ENCODE assay signal across 11 cellular contexts in the genomic region with DNA sequence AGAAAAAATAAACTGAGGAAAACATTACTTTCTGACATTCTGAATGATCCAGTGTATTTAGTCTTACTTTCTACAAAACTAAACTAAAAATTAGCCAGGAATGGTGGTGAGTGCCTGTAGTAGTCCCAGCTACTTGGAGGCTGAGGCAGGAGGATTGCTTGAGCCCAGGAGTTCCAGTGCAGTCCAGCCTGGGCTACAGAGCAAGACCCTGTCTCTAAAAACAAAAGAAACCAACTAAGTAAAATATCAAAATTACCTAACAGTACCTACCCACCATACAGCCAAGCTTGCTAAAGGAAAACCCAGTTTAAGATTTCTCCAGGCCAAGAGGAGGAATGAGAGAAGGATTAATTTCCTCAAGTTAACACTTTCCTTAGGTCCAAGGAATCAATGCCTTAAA. TPM values are rescaled to one million over a fixed set of nuclear protein-coding genes. Genes with fewer than 3 reads are reported as not detected.
DNase-seq lines count a peak whose midpoint lies in the region; ATAC-seq and TF ChIP-seq lines count a peak whose summit lies in the region.
"Had no signal": no experiment of that assay in that cellular context is flagged by ENCODE, and none has a peak within 500 bp of the region (broad histone marks: within the 10 kb centered on the region; RNA-seq: fewer than 3 reads in every experiment).

No MANE protein-coding gene starts in this region.

- H3K9me3 ChIP-seq in OCI-LY7 (ENCODE audit: low read length) (no peaks in the 10 kb centered on the region), endodermal cell (ENCODE audit: control insufficient read depth, low read length) (no peaks in the 10 kb centered on the region), right cardiac atrium (ENCODE audit: control insufficient read depth, low read length) (no peaks in the 10 kb centered on the region), body of pancreas (no peaks in the 10 kb centered on the region)
- H3K9me3 ChIP-seq: spleen had no signal

- peak overlapping the region; percentile 83 for H3K4me3 ChIP-seq in OCI-LY7 (ENCODE audit: low read depth, low read length, poor library complexity, severe bottlenecking)
- peak overlapping the region; percentile 88 for H3K4me3 ChIP-seq in endodermal cell (ENCODE audit: low read length)
- no peak overlapping the region for H3K4me3 ChIP-seq in right cardiac atrium (ENCODE audit: low read length)
- no peak overlapping the region for H3K4me3 ChIP-seq in body of pancreas

- H3K27ac ChIP-seq in OCI-LY7 (ENCODE audit: low read depth, low read length, poor library complexity, severe bottlenecking) = no peak overlapping the region
- no peak overlapping the region for H3K27ac ChIP-seq in endodermal cell (ENCODE audit: low read depth, low read length)
- no peak overlapping the region for H3K27ac ChIP-seq in right cardiac atrium (ENCODE audit: low read length)
- no peak overlapping the region for H3K27ac ChIP-seq in body of pancreas
- H3K27ac ChIP-seq: spleen had no signal

- H3K9me2 ChIP-seq in OCI-LY7 (ENCODE audit: insufficient read depth, low read length) = no peaks in the 10 kb centered on the region

- H4K20me1 ChIP-seq in OCI-LY7 (ENCODE audit: insufficient read depth, low read length) = peaks cover 50% of the 10 kb centered on the region

- peaks cover 55% of the 10 kb centered on the region for H3K4me1 Mint-ChIP-seq in activated T-cell treated with anti-CD3 and anti-CD28 coated beads, Interleukin-2, amount 50 U/mL, for 72 hours (ENCODE audit: low read depth)
- peaks cover 28% of the 10 kb centered on the region for H3K4me1 Mint-ChIP-seq in endodermal cell
- peaks cover 25% of the 10 kb centered on the region for H3K4me1 Mint-ChIP-seq in stimulated activated memory B cell treated with anti-CD40 and anti-IgM and Interleukin-4, amounts not matched to agents 10 μg/mL and 1 μg/mL and 100 μg/mL, for 72 hours

- H3K9ac ChIP-seq in endodermal cell (ENCODE audit: extremely low read depth, low read length, poor library complexity, severe bottlenecking) = no peak overlapping the region

- no peaks in the 10 kb centered on the region for H3K9me3 Mint-ChIP-seq in activated T-cell treated with anti-CD3 and anti-CD28 coated beads, Interleukin-2, amount 50 U/mL, for 72 hours
- no peaks in the 10 kb centered on the region for H3K9me3 Mint-ChIP-seq in endodermal cell
- H3K9me3 Mint-ChIP-seq in stimulated activated memory B cell treated with anti-CD40 and anti-IgM and Interleukin-4, amounts not matched to agents 10 μg/mL and 1 μg/mL and 100 μg/mL, for 72 hours = no peaks in the 10 kb centered on the region

- peak overlapping the region; percentile 96 to 100 for H3K4me3 Mint-ChIP-seq in activated T-cell treated with anti-CD3 and anti-CD28 coated beads, Interleukin-2, amount 50 U/mL, for 72 hours
- H3K4me3 Mint-ChIP-seq in endodermal cell = peak overlapping the region; percentile 97
- H3K4me3 Mint-ChIP-seq in stimulated activated memory B cell treated with anti-CD40 and anti-IgM and Interleukin-4, amounts not matched to agents 10 μg/mL and 1 μg/mL and 100 μg/mL, for 72 hours = no peak overlapping the region

- no peak for DNase-seq in activated T-cell treated with anti-CD3 and anti-CD28 coated beads, Interleukin-2, amount 50 U/mL, for 72 hours
- DNase-seq in activated T-cell treated with anti-CD3 and anti-CD28 coated beads for 4 hours (no peak), OCI-LY7 (ENCODE audit: low spot score) (no peak), endodermal cell (no peak), islet precursor cell (no peak), right cardiac atrium (no peak), body of pancreas (no peak)
- DNase-seq: NCI-H2081 treated with DMSO at 0.1 percent for 48 hours, Right ventricle myocardium superior, spleen had no signal

- ATAC-seq in activated T-cell treated with anti-CD3 and anti-CD28 coated beads, Interleukin-2, amount 50 U/mL, for 72 hours (replicated peaks in 1 of 2) = no peak
- ATAC-seq in stimulated activated memory B cell treated with anti-CD40 and anti-IgM and Interleukin-4, amounts not matched to agents 10 μg/mL and 1 μg/mL and 100 μg/mL, for 72 hours = no peak
- ATAC-seq in right cardiac atrium = no peak
- ATAC-seq in body of pancreas = no peak

- H3K36me3 Mint-ChIP-seq in activated T-cell treated with anti-CD3 and anti-CD28 coated beads, Interleukin-2, amount 50 U/mL, for 72 hours (ENCODE audit: insufficient read depth in 2 of 2) = peaks cover 27 to 63% of the 10 kb centered on the region in 2 donors
- peaks cover 68% of the 10 kb centered on the region for H3K36me3 Mint-ChIP-seq in endodermal cell (ENCODE audit: low read depth)
- peaks cover 48% of the 10 kb centered on the region for H3K36me3 Mint-ChIP-seq in stimulated activated memory B cell treated with anti-CD40 and anti-IgM and Interleukin-4, amounts not matched to agents 10 μg/mL and 1 μg/mL and 100 μg/mL, for 72 hours

- peak overlapping the region; percentile 98 for H3K27ac Mint-ChIP-seq in activated T-cell treated with anti-CD3 and anti-CD28 coated beads, Interleukin-2, amount 50 U/mL, for 72 hours
- peak overlapping the region; percentile 85 for H3K27ac Mint-ChIP-seq in endodermal cell
- H3K27ac Mint-ChIP-seq in stimulated activated memory B cell treated with anti-CD40 and anti-IgM and Interleukin-4, amounts not matched to agents 10 μg/mL and 1 μg/mL and 100 μg/mL, for 72 hours = peak overlapping the region; percentile 93

- peaks cover 93% of the 10 kb centered on the region for H3K79me2 ChIP-seq in OCI-LY7 (ENCODE audit: insufficient read depth, low read depth, low read length)

- peaks cover 40% of the 10 kb centered on the region for H3K4me1 ChIP-seq in OCI-LY7 (ENCODE audit: insufficient read depth, low read length, poor library complexity, severe bottlenecking)
- peaks cover 5% of the 10 kb centered on the region for H3K4me1 ChIP-seq in endodermal cell (ENCODE audit: control insufficient read depth, insufficient read depth, low read length)
- peaks cover 2% of the 10 kb centered on the region for H3K4me1 ChIP-seq in right cardiac atrium (ENCODE audit: control insufficient read depth, insufficient read depth, low read length)
- H3K4me1 ChIP-seq in body of pancreas = peaks cover 38% of the 10 kb centered on the region

- peak overlapping the region; percentile 83 for H3K4me2 ChIP-seq in OCI-LY7 (ENCODE audit: low read length)

- TF ChIP-seq CTCF in OCI-LY7 (conservative IDR thresholded peaks at IDR 0.05; ENCODE audit: low read length) = no peak
- no peak for TF ChIP-seq CTCF in endodermal cell (conservative IDR thresholded peaks at IDR 0.05)
- no peak for TF ChIP-seq CTCF in body of pancreas (IDR thresholded peaks at IDR 0.05)

- no TSS peak for BruUV-seq in OCI-LY7 (replicated peaks; lab: Mats Ljungman, UMichigan)

- H3K36me3 ChIP-seq in OCI-LY7 (ENCODE audit: insufficient read depth, low read length) = peaks cover 90% of the 10 kb centered on the region
- peaks cover 68% of the 10 kb centered on the region for H3K36me3 ChIP-seq in endodermal cell (ENCODE audit: control insufficient read depth, insufficient read depth, low read length)
- H3K36me3 ChIP-seq in body of pancreas (replicated peaks in 1 of 2; ENCODE audit: insufficient read depth in 1 of 2, low read depth in 2 of 2) = peaks cover 3 to 28% of the 10 kb centered on the region in 2 donors

- H3K27me3 Mint-ChIP-seq in activated T-cell treated with anti-CD3 and anti-CD28 coated beads, Interleukin-2, amount 50 U/mL, for 72 hours (ENCODE audit: low read depth) = no peaks in the 10 kb centered on the region
- H3K27me3 Mint-ChIP-seq in endodermal cell (ENCODE audit: insufficient read depth) = no peaks in the 10 kb centered on the region
- H3K27me3 Mint-ChIP-seq in stimulated activated memory B cell treated with anti-CD40 and anti-IgM and Interleukin-4, amounts not matched to agents 10 μg/mL and 1 μg/mL and 100 μg/mL, for 72 hours = no peaks in the 10 kb centered on the region

- H3K27me3 ChIP-seq in endodermal cell (ENCODE audit: control insufficient read depth, insufficient read depth, low read length, poor library complexity, severe bottlenecking) (no peaks in the 10 kb centered on the region), right cardiac atrium (ENCODE audit: control insufficient read depth, insufficient read depth) (no peaks in the 10 kb centered on the region), body of pancreas (no peaks in the 10 kb centered on the region)
- H3K27me3 ChIP-seq: spleen had no signal

- POLR2A ChIA-PET in OCI-LY7 (lab: Charles Lee) = interaction anchor here (0.6 to 10.2 kb wide), 6 partner anchors 17 to 468 kb away, joined by 3 to 136 read pairs (median 4); a partner anchor contains a TSS

- no peak overlapping the region for H2AFZ ChIP-seq in OCI-LY7 (ENCODE audit: low read length)

- TF ChIP-seq POLR2A in body of pancreas (IDR thresholded peaks at IDR 0.05) = no peak

- intact Hi-C loops in OCI-LY7 (cut with micrococcal nuclease; ENCODE audit: unreplicated experiment) (loop anchor here (5.0 kb wide), 1 partner anchor 89 kb away; no protein-coding TSS in a partner anchor), right cardiac atrium (cut with DNase I) (loop anchor here in 3 of 4 donors (10.0 kb wide), 2 partner anchors 82 to 92 kb away; no protein-coding TSS in a partner anchor), body of pancreas (cut with DNase I) (no loop called here)

- CTCF ChIA-PET in OCI-LY7 (lab: Charles Lee; ENCODE audit: unreplicated experiment) = no interaction called here

RNA-seq across cellular contexts. Expression of a gene that starts 2.9 kb away (rescaled TPM):
- total RNA-seq in activated T-cell treated with anti-CD3 and anti-CD28 coated beads, Interleukin-2, amount 50 U/mL, for 72 hours = 100 to 1,000 TPM; 635 to 720 TPM
- total RNA-seq in OCI-LY7 (2014; rRNA removed; shearing (Covaris generic)) = 370 and 405 TPM in 2 replicates
- total RNA-seq in OCI-LY7 (2022) = 599 and 702 TPM in 2 replicates
- 100 to 1,000 TPM; 553 to 588 TPM for total RNA-seq in endodermal cell
- polyA plus RNA-seq in endodermal cell (2013, experiment 1 of 2) = 377 TPM
- polyA plus RNA-seq in endodermal cell (2013, experiment 2 of 2) = 365 TPM
- total RNA-seq in right cardiac atrium = 100 to 1,000 TPM; 111 to 182 (median 159) TPM
- 174 TPM for polyA plus RNA-seq in right cardiac atrium
- 100 to 1,000 TPM in 1 of 2 donors, 10 to 100 TPM in 1; 81.4 to 117 TPM for total RNA-seq in body of pancreas

RNA-seq across cellular contexts. Expression of a gene that starts 3.5 kb away (rescaled TPM):
- 10 to 100 TPM; 64.9 to 75.0 TPM for total RNA-seq in activated T-cell treated with anti-CD3 and anti-CD28 coated beads, Interleukin-2, amount 50 U/mL, for 72 hours
- 189 and 314 TPM in 2 replicates for total RNA-seq in OCI-LY7 (2014; rRNA removed; shearing (Covaris generic))
- total RNA-seq in OCI-LY7 (2022) = 219 and 259 TPM in 2 replicates
- total RNA-seq in endodermal cell = 100 to 1,000 TPM; 198 to 218 TPM
- polyA plus RNA-seq in endodermal cell (2013, experiment 1 of 2) = 212 TPM
- polyA plus RNA-seq in endodermal cell (2013, experiment 2 of 2) = 213 TPM
- total RNA-seq in right cardiac atrium = 100 to 1,000 TPM in 3 of 4 donors, 10 to 100 TPM in 1; 96.3 to 156 (median 128) TPM
- 253 TPM for polyA plus RNA-seq in right cardiac atrium
- total RNA-seq in body of pancreas = 10 to 100 TPM; 40.2 to 99.5 TPM

RNA-seq across cellular contexts. Expression of a gene that starts 19.2 kb away (rescaled TPM):
- 10 to 100 TPM; 20.9 to 21.6 TPM for total RNA-seq in activated T-cell treated with anti-CD3 and anti-CD28 coated beads, Interleukin-2, amount 50 U/mL, for 72 hours
- 23.0 and 27.6 TPM in 2 replicates for total RNA-seq in OCI-LY7 (2014; rRNA removed; shearing (Covaris generic))
- total RNA-seq in OCI-LY7 (2022) (34.6 and 36.6 TPM in 2 replicates), endodermal cell (10 to 100 TPM; 37.0 to 42.5 TPM), right cardiac atrium (10 to 100 TPM; 28.7 to 39.3 (median 32.5) TPM), body of pancreas (10 to 100 TPM in 1 of 2 donors, 1 to 10 TPM in 1; 5.3 to 16.1 TPM)
- polyA plus RNA-seq in endodermal cell (2013, experiment 1 of 2) = 56.3 TPM
- 54.3 TPM for polyA plus RNA-seq in endodermal cell (2013, experiment 2 of 2)
- polyA plus RNA-seq in right cardiac atrium = 34.4 TPM

RNA-seq across cellular contexts. Expression of a gene that starts 43.3 kb away (rescaled TPM):
- 10 to 100 TPM; 24.0 to 25.6 TPM for total RNA-seq in activated T-cell treated with anti-CD3 and anti-CD28 coated beads, Interleukin-2, amount 50 U/mL, for 72 hours
- 4.5 and 5.0 TPM in 2 replicates for total RNA-seq in OCI-LY7 (2014; rRNA removed; shearing (Covaris generic))
- total RNA-seq in OCI-LY7 (2022) = 12.2 and 13.5 TPM in 2 replicates
- total RNA-seq in endodermal cell = 10 to 100 TPM; 17.5 to 17.9 TPM
- polyA plus RNA-seq in endodermal cell (2013, experiment 1 of 2) = 15.2 TPM
- polyA plus RNA-seq in endodermal cell (2013, experiment 2 of 2) = 13.8 TPM
- total RNA-seq in right cardiac atrium = 10 to 100 TPM; 24.8 to 37.0 (median 29.6) TPM
- polyA plus RNA-seq in right cardiac atrium = 29.3 TPM
- total RNA-seq in body of pancreas = 1 to 10 TPM; 5.3 to 9.6 TPM

Comparison
In these comparisons a context has a peak if more than half of its experiments do, and no peak if none do; other contexts are left out.
1. H3K4me3 ChIP-seq: peak in OCI-LY7 (single experiment) and endodermal cell (single experiment); none in right cardiac atrium (single experiment) and body of pancreas (0 of 2).
2. Peak in every context shown above with its lines, with median percentiles within 50 percentile points of each other: H3K27ac Mint-ChIP-seq.